8 cellular contexts compared by ENCODE assay signal in genomic region chr3:127598841-127599570, GRCh38. TPM values are rescaled to one million over a fixed set of nuclear protein-coding genes. Genes with fewer than 3 reads are reported as not detected.
DNase-seq lines count a peak whose midpoint lies in the region; ATAC-seq, FAIRE-seq and TF ChIP-seq lines count a peak whose summit lies in the region.

No MANE protein-coding gene starts in this region.

- H3K9me2 ChIP-seq in SU-DHL-6 (replicated peaks; ENCODE audit: insufficient read depth, low read length) = no peaks in the 10 kb centered on the region

- H3K4me2 ChIP-seq in SU-DHL-6 (ENCODE audit: low read depth, low read length, poor library complexity, severe bottlenecking) = peak overlapping the region; percentile 92

- H3K4me1 Mint-ChIP-seq in glutamatergic neuron (ENCODE audit: low read depth, unreplicated experiment) = peaks cover 4% of the 10 kb centered on the region

- H3K27me3 Mint-ChIP-seq in glutamatergic neuron (ENCODE audit: unreplicated experiment) = peaks cover 5% of the 10 kb centered on the region

- H3K4me3 Mint-ChIP-seq in glutamatergic neuron (ENCODE audit: unreplicated experiment) = peak overlapping the region; percentile 87

- peaks cover 15% of the 10 kb centered on the region for H3K36me3 ChIP-seq in SU-DHL-6 (ENCODE audit: low read length)
- peaks cover 0 to 38% (median 0%) of the 10 kb centered on the region in 6 donors for H3K36me3 ChIP-seq in spleen

- H2AFZ ChIP-seq in SU-DHL-6 (ENCODE audit: low read depth, low read length, severe bottlenecking) = no peak overlapping the region

- H3K9me3 Mint-ChIP-seq in glutamatergic neuron (ENCODE audit: unreplicated experiment) = peaks cover 4% of the 10 kb centered on the region

- no peaks in the 10 kb centered on the region for H4K20me1 ChIP-seq in SU-DHL-6 (ENCODE audit: low read depth, low read length)

- peak overlapping the region; percentile 2 for H3K27ac Mint-ChIP-seq in glutamatergic neuron (ENCODE audit: unreplicated experiment)

- 51 to 73% (median 63%) methylated on average over 13 to 14 of the region's 14 CpGs for WGBS in spleen, 5 donors

- H3K36me3 Mint-ChIP-seq in glutamatergic neuron (ENCODE audit: unreplicated experiment) = no peaks in the 10 kb centered on the region

- TF ChIP-seq POLR2A in spleen (IDR thresholded peaks at IDR 0.05) = no peak

- DNase-seq in NCI-H1092 treated with DMSO at 0.1 percent for 48 hours (lab: John Stamatoyannopoulos, UW) = peak; percentile 48
- no peak for DNase-seq in NCI-H1092 (lab: John Stamatoyannopoulos, UW)
- no peak for DNase-seq in glutamatergic neuron
- no peak for DNase-seq in spleen
- no peak for DNase-seq in GM19239 (ENCODE audit: insufficient read length, low spot score)

- H3K4me3 ChIP-seq in SU-DHL-6 (ENCODE audit: insufficient read depth, low read length, poor library complexity, severe bottlenecking) (peak overlapping the region; percentile 73), spleen (peak overlapping the region in 7 of 8 donors; percentile 60 to 73 (median 69))

- H3K4me1 ChIP-seq in spleen = peaks cover 0 to 42% (median 22%) of the 10 kb centered on the region in 6 donors

- peak overlapping the region; percentile 90 for H3K9ac ChIP-seq in SU-DHL-6 (ENCODE audit: low read length)

- ATAC-seq in HG02610 (IDR thresholded peaks at IDR 0.05; ENCODE audit: unreplicated experiment) (no peak), HG03460 (IDR thresholded peaks at IDR 0.05; ENCODE audit: unreplicated experiment) (no peak)

- intact Hi-C loops in spleen (cut with DNase I; ENCODE audit: low total_unique reads) = no loop called here

- peak overlapping the region; percentile 81 for H3K27ac ChIP-seq in SU-DHL-6 (ENCODE audit: low read depth, low read length)
- peak overlapping the region; percentile 5 to 86 (median 74) for H3K27ac ChIP-seq in spleen

- TF ChIP-seq CTCF in SU-DHL-6 (IDR thresholded peaks at IDR 0.05; ENCODE audit: insufficient read depth, low read length, poor library complexity, severe bottlenecking) (no peak), glutamatergic neuron (IDR thresholded peaks at IDR 0.05; ENCODE audit: partially characterized antibody, unreplicated experiment) (no peak), spleen (IDR thresholded peaks at IDR 0.05 in 8 of 11, conservative IDR thresholded peaks at IDR 0.05 in 3 of 11) (no peak)

- no peaks in the 10 kb centered on the region for H3K27me3 ChIP-seq in SU-DHL-6 (ENCODE audit: low read length)
- no peaks in the 10 kb centered on the region for H3K27me3 ChIP-seq in spleen (replicated peaks in 1 of 7)

- H3K9me3 ChIP-seq in SU-DHL-6 (ENCODE audit: insufficient read depth, low read length) (no peaks in the 10 kb centered on the region), spleen (no peaks in the 10 kb centered on the region)

- no peaks in the 10 kb centered on the region; the same call in 1 of the 2 replicates for H3F3A ChIP-seq in SU-DHL-6 (ENCODE audit: insufficient read depth)

- FAIRE-seq in GM19239 (lab: Jason Lieb, UNC) = no peak

- peaks cover 56% of the 10 kb centered on the region for H3K79me2 ChIP-seq in SU-DHL-6 (ENCODE audit: insufficient read depth, low read length)

RNA-seq across cellular contexts. Expression of gene MCM2, which starts 0.8 kb away (rescaled TPM):
- 21.3 TPM for total RNA-seq in glutamatergic neuron (ENCODE audit: unreplicated experiment)
- 10 to 100 TPM in 6 of 7 donors, 1 to 10 TPM in 1; 7.4 to 23.5 (median 18.2) TPM for total RNA-seq in spleen
- polyA plus RNA-seq in spleen = 10 to 100 TPM in 2 of 3 donors, 1 to 10 TPM in 1; 5.5 to 14.3 (median 11.4) TPM

RNA-seq across cellular contexts. Expression of gene TPRA1, which starts 8.5 kb away (rescaled TPM):
- 21.2 TPM for total RNA-seq in glutamatergic neuron (ENCODE audit: unreplicated experiment)
- total RNA-seq in spleen = 10 to 100 TPM; 27.2 to 42.3 (median 31.8) TPM
- polyA plus RNA-seq in spleen = 10 to 100 TPM; 16.1 to 29.6 (median 27.6) TPM

RNA-seq across cellular contexts. Expression of gene PODXL2, which starts 30.0 kb away (rescaled TPM):
- total RNA-seq in glutamatergic neuron (ENCODE audit: unreplicated experiment) (139 TPM), spleen (1 to 10 TPM in 6 of 7 donors, under 1 TPM in 1; 0.77 to 3.1 (median 2.5) TPM)
- polyA plus RNA-seq in spleen = 1 to 10 TPM in 2 of 3 donors, under 1 TPM in 1; 0.87 to 2.7 (median 1.4) TPM

Comparison
In these comparisons a context has a peak if more than half of its experiments do, and no peak if none do; other contexts are left out.
1. RNA of gene PODXL2, which starts 30.0 kb away (total RNA-seq): 139 TPM in glutamatergic neuron (single experiment); 0.77 to 3.1 TPM in spleen; every median in the first group is over 10 times any median in the second.